In genomic region chr6:90179190-90180169, GRCh38 we compare ENCODE assay signal across 9 cellular contexts.
DNase-seq lines count a peak whose midpoint lies in the region; ATAC-seq and TF ChIP-seq lines count a peak whose summit lies in the region.
"Had no signal": no experiment of that assay in that cellular context is flagged by ENCODE, and none has a peak within 500 bp of the region (broad histone marks: within the 10 kb centered on the region; RNA-seq: fewer than 3 reads in every experiment).

No MANE protein-coding gene starts in this region.

- peak overlapping the region; percentile 77 for H3K4me3 Mint-ChIP-seq in activated B cell treated with CpG ODN at 0.5 μM for 24 hours

- H3K9me3 Mint-ChIP-seq in activated B cell treated with CpG ODN at 0.5 μM for 24 hours = no peaks in the 10 kb centered on the region

- H3K4me3 ChIP-seq in GM12875 (ENCODE audit: low read depth, low read length) = no peak overlapping the region
- H3K4me3 ChIP-seq: SJCRH30 had no signal

- peaks cover 25% of the 10 kb centered on the region for H3K36me3 Mint-ChIP-seq in activated B cell treated with CpG ODN at 0.5 μM for 24 hours (ENCODE audit: low read depth)

- intact Hi-C loops in activated B cell treated with CpG ODN at 0.5 μM for 24 hours (cut with micrococcal nuclease) = loop anchor here (1.0 to 10.0 kb wide), 3 partner anchors 115 to 355 kb away; partner anchors contain the start of genes BACH2 and CASP8AP2

- H3K4me1 Mint-ChIP-seq in activated B cell treated with CpG ODN at 0.5 μM for 24 hours = peaks cover 79% of the 10 kb centered on the region

- DNase-seq in AML-193 (lab: John Stamatoyannopoulos, UW) (peak; percentile 37 to 61), activated B cell treated with CpG ODN at 0.5 μM for 24 hours (no peak), kidney tubule cell (ENCODE audit: low spot score) (peak; percentile 21), NCI-H2227 (lab: John Stamatoyannopoulos, UW; ENCODE audit: unreplicated experiment) (no peak)

- TF ChIP-seq CTCF in GM12875 (IDR thresholded peaks at IDR 0.05; ENCODE audit: borderline replicate concordance, insufficient read depth, low read depth, low read length) (peak; percentile 14; the same call in 1 of the 2 replicates), activated B cell treated with CpG ODN at 0.5 μM for 24 hours (IDR thresholded peaks at IDR 0.05) (no peak)

- H3K27ac Mint-ChIP-seq in activated B cell treated with CpG ODN at 0.5 μM for 24 hours = peak overlapping the region; percentile 92

- ATAC-seq in activated B cell treated with CpG ODN at 0.5 μM for 24 hours (ENCODE audit: low read depth) (no peak), GM21515 (IDR thresholded peaks at IDR 0.05; ENCODE audit: unreplicated experiment) (no peak), GM18870 (IDR thresholded peaks at IDR 0.05; ENCODE audit: unreplicated experiment) (no peak), GM19324 (IDR thresholded peaks at IDR 0.05; ENCODE audit: low FRiP score, unreplicated experiment) (no peak)

- CTCF ChIA-PET in activated B cell treated with CpG ODN at 0.5 μM for 24 hours (lab: Charles Lee) = interaction anchor here (0.7 to 4.3 kb wide), 12 partner anchors 9 to 300 kb away, joined by 3 to 38 read pairs (median 4); no protein-coding TSS in a partner anchor

- no peaks in the 10 kb centered on the region for H3K27me3 Mint-ChIP-seq in activated B cell treated with CpG ODN at 0.5 μM for 24 hours

- POLR2A ChIA-PET in activated B cell treated with CpG ODN at 0.5 μM for 24 hours (lab: Charles Lee) = interaction anchor here (0.6 to 2.2 kb wide), 8 partner anchors 8 to 117 kb away, joined by 3 to 32 read pairs (median 5); no protein-coding TSS in a partner anchor

Comparison
In these comparisons a context has a peak if more than half of its experiments do, and no peak if none do; other contexts are left out.
1. DNase-seq: peak in AML-193 (2 of 2) and kidney tubule cell (single experiment); none in activated B cell treated with CpG ODN at 0.5 μM for 24 hours (single experiment) and NCI-H2227 (single experiment).